In the genomic region with DNA sequence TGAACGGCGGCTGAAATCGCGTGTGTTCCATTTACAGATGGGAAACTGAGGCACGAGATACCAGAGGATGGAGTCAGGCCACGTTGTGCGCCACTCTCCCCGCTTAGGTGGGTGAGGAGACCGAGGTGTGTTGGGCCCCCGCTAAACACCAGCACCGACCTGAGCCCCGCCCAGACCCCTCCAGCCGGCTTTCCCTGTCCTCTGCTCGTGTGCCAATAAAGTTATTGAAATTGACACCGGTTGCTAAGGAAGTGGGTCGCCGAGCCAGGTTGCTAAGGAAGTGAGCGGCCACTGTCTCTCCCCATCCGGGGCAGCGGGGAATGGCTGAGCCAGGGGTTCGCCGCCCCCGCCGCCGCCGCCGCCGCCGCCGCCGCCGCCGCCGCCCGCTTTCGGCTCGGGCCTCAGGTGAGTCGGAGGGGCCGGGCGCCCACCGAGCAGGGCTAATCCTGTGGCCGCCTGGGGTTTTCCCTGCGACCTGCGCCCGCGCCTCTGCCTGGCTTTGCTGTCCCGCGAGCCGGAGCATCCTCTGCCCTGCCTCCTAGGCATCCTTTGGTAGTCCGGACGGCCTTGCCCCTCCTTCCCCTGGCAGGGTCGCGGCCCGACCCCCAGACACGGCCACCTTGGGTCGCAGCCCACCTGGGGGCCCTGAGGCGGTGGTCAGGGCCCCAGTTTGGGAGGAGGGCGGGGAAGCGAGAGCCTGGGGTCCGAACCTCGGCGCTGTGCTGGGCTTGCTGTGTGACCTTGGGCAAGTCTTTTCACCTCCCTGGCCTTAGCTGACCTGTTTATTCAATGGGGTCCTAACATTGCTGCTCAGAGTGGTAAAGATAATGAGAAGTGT, we compare ENCODE assay signal across 8 cellular contexts. TPM values are rescaled to one million over a fixed set of nuclear protein-coding genes. Genes with fewer than 3 reads are reported as not detected.
DNase-seq lines count a peak whose midpoint lies in the region; ATAC-seq and TF ChIP-seq lines count a peak whose summit lies in the region.

A gene (plus strand): TSS at position 291 of the 838 bp plus-strand sequence. CDS start 32,127 bp downstream, outside the sequence.

- no peak for TF ChIP-seq POLR2A in erythroblast (IDR thresholded peaks at IDR 0.05; ENCODE audit: low read length)

- H3K4me3 ChIP-seq in Jurkat, Clone E6-1 (ENCODE audit: low read length), result peak within 1 kb of the TSS; percentile 85

- peak; percentile 95 for DNase-seq in D341Med (ENCODE audit: low spot score)
- DNase-seq in Jurkat, Clone E6-1 (ENCODE audit: low read depth, low spot score), result peak; percentile 89
- peak; percentile 80 for DNase-seq in activated T-cell treated with anti-CD3 and anti-CD28 coated beads, Interleukin-2, amount 50 U/mL, for 1 hour
- DNase-seq in erythroblast (lab: John Stamatoyannopoulos, UW), result peak; percentile 71 to 80
- peak; percentile 90 for DNase-seq in mucosa of gallbladder (ENCODE audit: low spot score)
- DNase-seq in stimulated activated CD8-positive, alpha-beta memory T cell treated with anti-CD3 and anti-CD28 coated beads, Interleukin-4, amount 100 ng/mL, for 1 hour (ENCODE audit: low read depth in 2 of 2, low spot score in 1 of 2), result peak; percentile 73

- peak; percentile 81 for ATAC-seq in GM21529 (IDR thresholded peaks at IDR 0.05; ENCODE audit: unreplicated experiment)

TF ChIP-seq in PFSK-1, 5 proteins besides CTCF, POLR2A, EP300 and RAD21:
- TF ChIP-seq SIN3A (IDR thresholded peaks at IDR 0.05; ENCODE audit: borderline replicate concordance, insufficient read depth, low read length), result peak; percentile 88; the same call in 1 of the 2 replicates
- TF ChIP-seq FOXP2 (optimal IDR thresholded peaks at IDR 0.05; ENCODE audit: borderline replicate concordance, extremely low read depth, extremely low read length, insufficient read depth), result no peak

RNA-seq across cellular contexts. Expression of the gene that starts here (rescaled TPM):
- 7.7 TPM for polyA plus RNA-seq in Jurkat, Clone E6-1 (2012; ENCODE audit: insufficient read depth, insufficient read length)
- 15.6 TPM for polyA plus RNA-seq in PFSK-1 (2012; ENCODE audit: insufficient read length, low read depth)
- total RNA-seq in mucosa of gallbladder, result 59.6 TPM

Comparison
In these comparisons a context has a peak if more than half of its experiments do, and no peak if none do; other contexts are left out.
1. Peak in every context shown above with its lines: DNase-seq, ATAC-seq and H3K4me3 ChIP-seq.